Comparison of ENCODE assay signal across 1 cellular context in the genomic region with DNA sequence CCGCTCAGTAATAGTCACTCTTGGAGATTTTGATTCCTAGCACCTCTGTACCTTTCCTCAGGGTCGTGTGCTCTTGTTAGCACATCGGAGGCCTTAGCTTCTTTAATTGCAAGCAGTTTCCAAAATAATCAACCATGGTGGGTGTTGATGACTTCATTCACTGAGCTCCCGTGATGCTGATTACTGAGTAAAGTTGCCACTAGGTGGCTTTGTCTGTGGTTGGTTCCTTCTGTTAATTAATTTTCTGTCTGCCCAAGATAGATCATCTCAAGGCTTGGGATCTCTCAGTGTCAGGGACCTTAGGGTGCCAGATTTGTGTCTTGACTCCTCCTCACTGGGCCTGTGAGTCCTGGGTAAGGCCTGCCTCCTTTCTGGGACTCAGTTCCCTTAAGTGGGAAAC.
TF ChIP-seq lines count a peak whose summit lies in the region.

No MANE protein-coding gene starts in this region.

TF ChIP-seq in HCT116, 20 proteins besides CTCF, POLR2A, EP300 and RAD21 (continued from another document):
- TF ChIP-seq REST (IDR thresholded peaks at IDR 0.05; ENCODE audit: low read depth) (no peak), YY1 (IDR thresholded peaks at IDR 0.05; ENCODE audit: extremely low read depth, insufficient replicate concordance, low read depth, low read length) (no peak), SRF (IDR thresholded peaks at IDR 0.05; ENCODE audit: low read depth) (no peak), TCF7L2 (IDR thresholded peaks at IDR 0.05; ENCODE audit: borderline replicate concordance, extremely low read depth, insufficient read depth, insufficient read length) (no peak), ELF1 (IDR thresholded peaks at IDR 0.05; ENCODE audit: borderline replicate concordance, low read depth) (no peak), ZFX (IDR thresholded peaks at IDR 0.05) (no peak), CBX3 (IDR thresholded peaks at IDR 0.05; ENCODE audit: low read depth) (no peak), EZH2 (IDR thresholded peaks at IDR 0.05) (no peak), JUND (IDR thresholded peaks at IDR 0.05) (no peak)
TF ChIP-seq in HCT116: peak in this region for 0.
